Comparison of ENCODE assay signal across 13 cellular contexts in the genomic region with DNA sequence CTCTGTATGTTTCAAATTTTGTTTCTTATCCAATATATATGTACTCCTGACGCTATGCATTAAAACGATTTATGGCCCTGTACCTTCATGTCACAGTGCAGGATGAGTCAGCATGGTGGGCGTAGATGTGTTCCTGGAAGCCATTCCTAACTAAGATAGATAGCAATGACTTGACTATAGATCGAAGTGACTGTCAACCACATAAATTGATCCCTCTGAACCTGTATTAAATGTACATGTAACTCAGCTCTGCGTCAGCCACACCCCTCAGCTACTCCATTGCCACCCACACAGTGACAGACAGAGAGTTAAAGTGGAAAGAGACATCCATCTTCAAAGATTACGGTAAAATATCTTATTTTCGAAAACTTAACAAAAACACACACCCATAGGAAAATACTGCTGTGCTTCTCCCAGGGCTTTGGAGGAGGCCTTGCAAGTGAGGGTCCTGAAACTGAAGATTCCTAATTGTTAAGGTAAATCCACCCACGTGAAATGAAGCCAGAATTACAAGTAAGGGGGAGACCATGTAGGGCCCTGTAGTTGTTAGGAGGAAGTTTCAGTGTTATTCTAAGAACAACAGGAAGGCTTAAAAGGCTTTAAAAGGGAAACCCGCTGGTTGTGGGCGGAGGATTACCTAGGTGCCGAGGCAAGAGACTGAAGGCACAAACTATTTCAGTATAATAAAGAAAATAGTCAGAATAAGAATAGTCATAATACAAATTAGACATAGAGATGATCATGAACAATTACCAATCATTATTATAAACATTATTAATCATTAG. TPM values are rescaled to one million over a fixed set of nuclear protein-coding genes. Genes with fewer than 3 reads are reported as not detected.
DNase-seq lines count a peak whose midpoint lies in the region; ATAC-seq, FAIRE-seq and TF ChIP-seq lines count a peak whose summit lies in the region.
"Had no signal": no experiment of that assay in that cellular context is flagged by ENCODE, and none has a peak within 500 bp of the region (broad histone marks: within the 10 kb centered on the region; RNA-seq: fewer than 3 reads in every experiment).

No MANE protein-coding gene starts in this region.

- peak overlapping the region; percentile 31 for H3K4me3 Mint-ChIP-seq in activated CD8-positive, alpha-beta T cell treated with anti-CD3 and anti-CD28 coated beads for 36 hours

- no peak overlapping the region for H2BK15ac ChIP-seq in mesendoderm (replicated peaks; ENCODE audit: low read depth)

- no peaks in the 10 kb centered on the region for H3K36me3 Mint-ChIP-seq in activated CD8-positive, alpha-beta T cell treated with anti-CD3 and anti-CD28 coated beads for 36 hours (ENCODE audit: low read depth)

- H3K4me3 ChIP-seq in mesendoderm (ENCODE audit: low read length) = no peak overlapping the region
- H3K4me3 ChIP-seq: esophagus muscularis mucosa had no signal

- H3K79me1 ChIP-seq in mesendoderm (ENCODE audit: low read length) = no peaks in the 10 kb centered on the region

- no peak for TF ChIP-seq CTCF in activated CD8-positive, alpha-beta T cell treated with anti-CD3 and anti-CD28 coated beads for 36 hours (IDR thresholded peaks at IDR 0.05)

- no peak for FAIRE-seq in frontal cortex (lab: Jason Lieb, UNC)
- FAIRE-seq: urothelium cell line had no signal

- H3K23ac ChIP-seq in mesendoderm (ENCODE audit: low read length) = no peak overlapping the region

- H4K5ac ChIP-seq in mesendoderm (ENCODE audit: low read length) = no peak overlapping the region

- no peaks in the 10 kb centered on the region for H3K9me3 Mint-ChIP-seq in activated CD8-positive, alpha-beta T cell treated with anti-CD3 and anti-CD28 coated beads for 36 hours

- peak overlapping the region; percentile 80 for H3K27ac Mint-ChIP-seq in activated CD8-positive, alpha-beta T cell treated with anti-CD3 and anti-CD28 coated beads for 36 hours

- peak overlapping the region; percentile 16 for H3K4ac ChIP-seq in mesendoderm (ENCODE audit: low read depth, low read length)

- H2AK5ac ChIP-seq in mesendoderm (ENCODE audit: low read length) = no peak overlapping the region

- peak; percentile 78 for ATAC-seq in activated CD8-positive, alpha-beta T cell treated with anti-CD3 and anti-CD28 coated beads for 36 hours
- ATAC-seq in stimulated activated naive CD8-positive, alpha-beta T cell treated with anti-CD3 and anti-CD28 coated beads, Interleukin-15, Interleukin-2, amounts not matched to agents 100 U/mL and 50 U/mL, for 24 hours = peak; percentile 81
- ATAC-seq in HG03280 (IDR thresholded peaks at IDR 0.05; ENCODE audit: unreplicated experiment) = no peak

- intact Hi-C loops in activated CD8-positive, alpha-beta T cell treated with anti-CD3 and anti-CD28 coated beads for 36 hours (cut with micrococcal nuclease) = loop anchor here (10.0 kb wide), 1 partner anchor 101 kb away; the partner anchor contains the start of gene PSMF1

- H3K18ac ChIP-seq in mesendoderm (ENCODE audit: low read length) = no peak overlapping the region

- no peaks in the 10 kb centered on the region for H3K36me3 ChIP-seq in mesendoderm (ENCODE audit: control insufficient read depth, insufficient read depth, low read length)
- H3K36me3 ChIP-seq: esophagus muscularis mucosa had no signal

- H3K27me3 Mint-ChIP-seq in activated CD8-positive, alpha-beta T cell treated with anti-CD3 and anti-CD28 coated beads for 36 hours = peaks cover 5% of the 10 kb centered on the region

- POLR2A ChIA-PET in activated CD8-positive, alpha-beta T cell treated with anti-CD3 and anti-CD28 coated beads for 36 hours (lab: Charles Lee) = interaction anchor here (1.0 kb wide), 1 partner anchor 28 kb away, joined by 3 read pairs; no protein-coding TSS in a partner anchor

- no peaks in the 10 kb centered on the region for H3K79me2 ChIP-seq in mesendoderm (ENCODE audit: control insufficient read depth, insufficient read depth, low read length)

- CTCF ChIA-PET in activated CD8-positive, alpha-beta T cell treated with anti-CD3 and anti-CD28 coated beads for 36 hours (lab: Charles Lee) = interaction anchor here (1.1 to 1.7 kb wide), 5 partner anchors 10 to 397 kb away, joined by 3 to 5 read pairs (median 4); no protein-coding TSS in a partner anchor

- no peak overlapping the region for H3K56ac ChIP-seq in mesendoderm (ENCODE audit: low read length)

- H2BK5ac ChIP-seq in mesendoderm (ENCODE audit: low read length) = no peak overlapping the region

- DNase-seq in activated T-cell treated with anti-CD3 and anti-CD28 coated beads for 24 hours (ENCODE audit: low read depth) (peak; percentile 46), mesendoderm (no peak), frontal cortex (ENCODE audit: low spot score in 2 of 2) (no peak)
- DNase-seq in activated T-cell treated with anti-CD3 and anti-CD28 coated beads, Interleukin-2, amount 50 U/mL, for 1 hour = no peak
- peak; percentile 83 for DNase-seq in activated CD8-positive, alpha-beta T cell treated with anti-CD3 and anti-CD28 coated beads for 36 hours
- peak; percentile 55 for DNase-seq in stimulated activated naive CD8-positive, alpha-beta T cell treated with anti-CD3 and anti-CD28 coated beads, Interleukin-15, Interleukin-2, amounts not matched to agents 100 U/mL and 50 U/mL, for 24 hours
- no peak for DNase-seq in effector CD8-positive, alpha-beta T cell (lab: John Stamatoyannopoulos, UW)
- DNase-seq: DND-41, NCI-H2081 treated with DMSO at 0.1 percent for 48 hours had no signal

- H3K27ac ChIP-seq in mesendoderm (ENCODE audit: low read depth, low read length) = no peak overlapping the region
- H3K27ac ChIP-seq: esophagus muscularis mucosa had no signal

- H3K4me1 ChIP-seq in mesendoderm (ENCODE audit: control insufficient read depth, low read depth, low read length) = peaks cover 3% of the 10 kb centered on the region

- no peaks in the 10 kb centered on the region for H3K27me3 ChIP-seq in mesendoderm (ENCODE audit: insufficient read depth, low read length, poor library complexity)

- peaks cover 33% of the 10 kb centered on the region for H3K4me1 Mint-ChIP-seq in activated CD8-positive, alpha-beta T cell treated with anti-CD3 and anti-CD28 coated beads for 36 hours (ENCODE audit: low read depth)

- no CpG with 5 or more reads among the region's 11 CpGs for WGBS in mesendoderm (ENCODE audit: extremely low coverage, insufficient coverage, low lambda C conversion rate)

- H4K8ac ChIP-seq in mesendoderm (ENCODE audit: low read depth, low read length) = no peak overlapping the region

- H2BK120ac ChIP-seq in mesendoderm (ENCODE audit: low read depth, low read length) = no peak overlapping the region

- H3K4me2 ChIP-seq in mesendoderm (ENCODE audit: low read length) = no peak overlapping the region

- H3K9ac ChIP-seq in mesendoderm (ENCODE audit: low read length) = no peak overlapping the region

RNA-seq across cellular contexts. Expression of gene RAD21L1, which starts 10.3 kb away (rescaled TPM):
- under 1 TPM; 0.18 to 0.25 TPM for total RNA-seq in activated CD8-positive, alpha-beta T cell treated with anti-CD3 and anti-CD28 coated beads for 36 hours
- polyA plus RNA-seq in mesendoderm (2013, experiment 1 of 2) = 0.06 TPM
- polyA plus RNA-seq in mesendoderm (2013, experiment 2 of 2) = 0.11 TPM
- total RNA-seq in frontal cortex = under 0.01 TPM
- total RNA-seq: esophagus muscularis mucosa, osteoblast had no signal

RNA-seq across cellular contexts. Expression of gene C20orf202, which starts 12.3 kb away (rescaled TPM):
- not detected for total RNA-seq in activated CD8-positive, alpha-beta T cell treated with anti-CD3 and anti-CD28 coated beads for 36 hours
- not detected for polyA plus RNA-seq in mesendoderm (2013, experiment 1 of 2)
- not detected for polyA plus RNA-seq in mesendoderm (2013, experiment 2 of 2)
- total RNA-seq in frontal cortex = 0.41 TPM
- total RNA-seq: osteoblast had no signal

RNA-seq across cellular contexts. Expression of gene TMEM74B, which starts 30.8 kb away (rescaled TPM):
- total RNA-seq in activated CD8-positive, alpha-beta T cell treated with anti-CD3 and anti-CD28 coated beads for 36 hours = 1 to 10 TPM; 1.8 to 2.2 TPM
- 1.0 TPM for polyA plus RNA-seq in mesendoderm (2013, experiment 1 of 2)
- 0.85 TPM for polyA plus RNA-seq in mesendoderm (2013, experiment 2 of 2)
- 9.4 TPM for total RNA-seq in frontal cortex
- total RNA-seq: osteoblast had no signal

RNA-seq across cellular contexts. Expression of gene SNPH, which starts 50.5 kb away (rescaled TPM):
- 1 to 10 TPM; 3.7 to 4.1 TPM for total RNA-seq in activated CD8-positive, alpha-beta T cell treated with anti-CD3 and anti-CD28 coated beads for 36 hours
- 0.51 TPM for polyA plus RNA-seq in mesendoderm (2013, experiment 1 of 2)
- 0.60 TPM for polyA plus RNA-seq in mesendoderm (2013, experiment 2 of 2)
- total RNA-seq in frontal cortex = 21.6 TPM

Comparison
In these comparisons a context has a peak if more than half of its experiments do, and no peak if none do; other contexts are left out.
1. DNase-seq: peak in activated T-cell treated with anti-CD3 and anti-CD28 coated beads for 24 hours (single experiment), activated CD8-positive, alpha-beta T cell treated with anti-CD3 and anti-CD28 coated beads for 36 hours (single experiment) and stimulated activated naive CD8-positive, alpha-beta T cell treated with anti-CD3 and anti-CD28 coated beads, Interleukin-15, Interleukin-2, amounts not matched to agents 100 U/mL and 50 U/mL, for 24 hours (single experiment); none in activated T-cell treated with anti-CD3 and anti-CD28 coated beads, Interleukin-2, amount 50 U/mL, for 1 hour (single experiment), mesendoderm (single experiment), frontal cortex (0 of 2) and effector CD8-positive, alpha-beta T cell (single experiment).